Comparison of ENCODE assay signal across 8 cellular contexts in genomic region chr19:13441810-13442512, GRCh38.
DNase-seq lines count a peak whose midpoint lies in the region; ATAC-seq, FAIRE-seq and TF ChIP-seq lines count a peak whose summit lies in the region.

No MANE protein-coding gene starts in this region.

- H3K36me3 Mint-ChIP-seq in astrocyte (ENCODE audit: low read depth, unreplicated experiment), result no peaks in the 10 kb centered on the region

- no peak for TF ChIP-seq CTCF in astrocyte (IDR thresholded peaks at IDR 0.05; ENCODE audit: insufficient read depth, low read depth, low read length)
- TF ChIP-seq CTCF in stomach (IDR thresholded peaks at IDR 0.05), result no peak

- DNase-seq in H7 (peak; percentile 80), SK-N-MC (ENCODE audit: low read depth, low spot score) (peak; percentile 26), astrocyte (ENCODE audit: low read depth) (peak; percentile 37), mucosa of gallbladder (ENCODE audit: low spot score) (peak; percentile 31), stomach (no peak), SW 1271 (lab: John Stamatoyannopoulos, UW) (no peak)

- TF ChIP-seq EP300 in stomach (IDR thresholded peaks at IDR 0.05), result no peak

- TF ChIP-seq POLR2A in stomach (IDR thresholded peaks at IDR 0.05), result no peak

- WGBS in stomach, 5 donors, result 38 to 48% (median 43%) methylated on average over 9 to 10 of the region's 10 CpGs

- H3K4me1 ChIP-seq in astrocyte (ENCODE audit: insufficient read depth, low read length) (no peaks in the 10 kb centered on the region), stomach (no peaks in the 10 kb centered on the region)

- peak; percentile 66 for FAIRE-seq in astrocyte (lab: Jason Lieb, UNC)

- no peaks in the 10 kb centered on the region for H3K36me3 ChIP-seq in H7 (replicated peaks; ENCODE audit: control insufficient read depth, insufficient read depth, low read length)
- no peaks in the 10 kb centered on the region for H3K36me3 ChIP-seq in SK-N-MC (ENCODE audit: insufficient read depth, low read length)
- H3K36me3 ChIP-seq in astrocyte (ENCODE audit: insufficient read depth, low read length), result no peaks in the 10 kb centered on the region
- H3K36me3 ChIP-seq in stomach, result no peaks in the 10 kb centered on the region

- peaks cover 7% of the 10 kb centered on the region for H3K27me3 Mint-ChIP-seq in astrocyte (ENCODE audit: low read depth, unreplicated experiment)

- H3K27ac ChIP-seq in SK-N-MC (no peak overlapping the region), astrocyte (ENCODE audit: low read depth, low read length) (no peak overlapping the region), stomach (no peak overlapping the region)

- H3K4me2 ChIP-seq in astrocyte (ENCODE audit: low read length), result no peak overlapping the region

- no peaks in the 10 kb centered on the region for H4K20me1 ChIP-seq in astrocyte (ENCODE audit: insufficient read depth, low read length)

- no peak overlapping the region for H3K9ac ChIP-seq in SK-N-MC (ENCODE audit: insufficient read length)
- no peak overlapping the region for H3K9ac ChIP-seq in astrocyte (ENCODE audit: low read length)

- no peak overlapping the region for H2AFZ ChIP-seq in astrocyte (ENCODE audit: low read depth, low read length)

- no peak overlapping the region for H3K4me3 Mint-ChIP-seq in astrocyte (ENCODE audit: unreplicated experiment)

- no peaks in the 10 kb centered on the region for H3K4me1 Mint-ChIP-seq in astrocyte (ENCODE audit: low read depth, unreplicated experiment)

- peaks cover 2% of the 10 kb centered on the region for H3K9me3 Mint-ChIP-seq in astrocyte (ENCODE audit: unreplicated experiment)

- H3K27me3 ChIP-seq in H7 (ENCODE audit: control insufficient read depth, insufficient read depth, low read length) (no peaks in the 10 kb centered on the region), astrocyte (ENCODE audit: insufficient read depth, low read length) (no peaks in the 10 kb centered on the region), stomach (peaks cover 0 to under 1% (median 0%) of the 10 kb centered on the region in 3 donors)

- no peak overlapping the region for H3K27ac Mint-ChIP-seq in astrocyte (ENCODE audit: unreplicated experiment)

- no peak overlapping the region for H3K4me3 ChIP-seq in H7 (ENCODE audit: insufficient read depth, low read depth, low read length)
- H3K4me3 ChIP-seq in SK-N-MC, result no peak overlapping the region
- no peak overlapping the region for H3K4me3 ChIP-seq in astrocyte (ENCODE audit: insufficient read depth, low read depth, low read length)
- H3K4me3 ChIP-seq in stomach, result no peak overlapping the region

- intact Hi-C loops in stomach (cut with DNase I; ENCODE audit: low total_unique reads), result no loop called here

- H3K79me2 ChIP-seq in astrocyte (ENCODE audit: insufficient read depth, low read length), result no peaks in the 10 kb centered on the region

- H3K9me3 ChIP-seq in SK-N-MC (ENCODE audit: low read depth, low read length) (no peaks in the 10 kb centered on the region), astrocyte (ENCODE audit: insufficient read depth, low read depth, low read length) (no peaks in the 10 kb centered on the region), stomach (peaks cover 0 to 5% (median 0%) of the 10 kb centered on the region in 4 donors)

- ATAC-seq in GM18868 (IDR thresholded peaks at IDR 0.05; ENCODE audit: unreplicated experiment) (no peak), GM21737 (IDR thresholded peaks at IDR 0.05; ENCODE audit: unreplicated experiment) (no peak)

Comparison
In these comparisons a context has a peak if more than half of its experiments do, and no peak if none do; other contexts are left out.
1. DNase-seq: peak in H7 (single experiment), SK-N-MC (single experiment), astrocyte (single experiment) and mucosa of gallbladder (single experiment); none in stomach (single experiment) and SW 1271 (0 of 2).